Comparison of ENCODE assay signal across 23 cellular contexts in the genomic region with DNA sequence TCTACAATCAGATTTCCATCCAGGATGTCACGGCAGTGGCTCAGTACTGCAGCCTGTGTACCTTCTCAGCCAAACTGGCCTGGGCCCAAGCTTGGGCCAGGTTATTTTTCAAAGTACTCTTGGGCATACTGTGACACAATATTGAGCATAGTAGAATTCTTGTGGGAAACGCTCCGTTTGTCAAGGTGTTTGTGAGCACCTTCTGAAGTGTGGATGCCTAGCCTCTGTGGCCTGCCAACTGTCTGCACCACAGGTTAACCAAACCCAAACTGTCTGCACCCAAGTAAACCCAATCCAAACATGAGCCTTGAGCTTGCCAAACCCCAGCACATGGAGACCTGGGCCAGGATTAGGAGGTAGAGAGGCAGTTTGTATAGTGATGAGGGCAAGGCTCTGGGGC. TPM values are rescaled to one million over a fixed set of nuclear protein-coding genes. Genes with fewer than 3 reads are reported as not detected.
DNase-seq lines count a peak whose midpoint lies in the region; ATAC-seq and TF ChIP-seq lines count a peak whose summit lies in the region.
"Had no signal": no experiment of that assay in that cellular context is flagged by ENCODE, and none has a peak within 500 bp of the region (broad histone marks: within the 10 kb centered on the region; RNA-seq: fewer than 3 reads in every experiment).

No MANE protein-coding gene starts in this region.

- H3K9me3 ChIP-seq in right atrium auricular region = no peaks in the 10 kb centered on the region
- H3K9me3 ChIP-seq in lower lobe of right lung = no peaks in the 10 kb centered on the region
- no peaks in the 10 kb centered on the region for H3K9me3 ChIP-seq in upper lobe of right lung
- H3K9me3 ChIP-seq in Peyer's patch = no peaks in the 10 kb centered on the region

- DNase-seq in left ventricle myocardium superior (no peak), right atrium auricular region (ENCODE audit: low spot score) (no peak), lower lobe of right lung (peak; percentile 57), upper lobe of right lung (peak; percentile 68), Peyer's patch (no peak)
- no peak for DNase-seq in activated CD4-positive, CD25-positive, alpha-beta regulatory T cell (lab: John Stamatoyannopoulos, UW)
- no peak for DNase-seq in T-helper 2 cell treated with Interferon-gamma antibody and Interleukin-4, amounts not matched to agents 5 μg/mL and 100 μg/mL, for 36 hours (ENCODE audit: low spot score)
- DNase-seq: AML-193; CD8-positive, alpha-beta memory T cell; EL; KBM-7; MM.1S; NCI-H1048; NCI-H1417 treated with DMSO at 0.1 percent for 48 hours; NCI-H187; NCI-H510A treated with DMSO at 0.1 percent for 48 hours; NCI-H748 treated with DMSO at 0.1 percent for 48 hours; PC-9 had no signal

- no peaks in the 10 kb centered on the region for H3K4me1 Mint-ChIP-seq in T-helper 2 cell treated with Interferon-gamma antibody and Interleukin-4, amounts not matched to agents 5 μg/mL and 100 μg/mL, for 36 hours (ENCODE audit: low read depth)
- H3K4me1 Mint-ChIP-seq: CD8-positive, alpha-beta memory T cell had no signal

- ATAC-seq in left ventricle myocardium superior = peak; percentile 31
- peak; percentile 72 to 77 for ATAC-seq in lower lobe of right lung
- ATAC-seq in upper lobe of right lung = peak; percentile 72
- ATAC-seq: HCT116 had no signal

- H3K4me1 ChIP-seq in right atrium auricular region (peaks cover 0 to 67% of the 10 kb centered on the region in 2 donors), lower lobe of right lung (peaks cover 63% of the 10 kb centered on the region), upper lobe of right lung (peaks cover 25% of the 10 kb centered on the region), Peyer's patch (no peaks in the 10 kb centered on the region)

- no peak overlapping the region for H3K4me3 ChIP-seq in right atrium auricular region
- no peak overlapping the region for H3K4me3 ChIP-seq in lower lobe of right lung
- H3K4me3 ChIP-seq in upper lobe of right lung = no peak overlapping the region
- no peak overlapping the region for H3K4me3 ChIP-seq in Peyer's patch
- H3K4me3 ChIP-seq: PC-9 had no signal

- H3K27ac ChIP-seq in right atrium auricular region (peak overlapping the region in 1 of 2 donors; percentile 42), cingulate gyrus (ENCODE audit: low read depth, low read length) (peak overlapping the region; percentile 57), lower lobe of right lung (peak overlapping the region; percentile 8), upper lobe of right lung (no peak overlapping the region), Peyer's patch (no peak overlapping the region)
- H3K27ac ChIP-seq: C4-2B, HL-60, PC-9, RWPE1 had no signal

- no peaks in the 10 kb centered on the region for H3K9me3 Mint-ChIP-seq in T-helper 2 cell treated with Interferon-gamma antibody and Interleukin-4, amounts not matched to agents 5 μg/mL and 100 μg/mL, for 36 hours
- H3K9me3 Mint-ChIP-seq: CD8-positive, alpha-beta memory T cell had no signal

- no peak for TF ChIP-seq POLR2A in Peyer's patch (IDR thresholded peaks at IDR 0.05)

- TF ChIP-seq CTCF in right atrium auricular region (IDR thresholded peaks at IDR 0.05) (no peak), lower lobe of right lung (IDR thresholded peaks at IDR 0.05) (no peak), upper lobe of right lung (IDR thresholded peaks at IDR 0.05) (no peak), Peyer's patch (IDR thresholded peaks at IDR 0.05) (no peak)

- intact Hi-C loops in left ventricle myocardium superior (cut with micrococcal nuclease) (no loop called here), lower lobe of right lung (cut with DNase I) (no loop called here), upper lobe of right lung (cut with DNase I) (no loop called here)

- no peaks in the 10 kb centered on the region for H3K36me3 Mint-ChIP-seq in T-helper 2 cell treated with Interferon-gamma antibody and Interleukin-4, amounts not matched to agents 5 μg/mL and 100 μg/mL, for 36 hours (ENCODE audit: low read depth)
- H3K36me3 Mint-ChIP-seq: CD8-positive, alpha-beta memory T cell had no signal

- H3K27ac Mint-ChIP-seq in T-helper 2 cell treated with Interferon-gamma antibody and Interleukin-4, amounts not matched to agents 5 μg/mL and 100 μg/mL, for 36 hours = no peak overlapping the region
- H3K27ac Mint-ChIP-seq: CD8-positive, alpha-beta memory T cell had no signal

- H3K27me3 ChIP-seq in right atrium auricular region (no peaks in the 10 kb centered on the region), lower lobe of right lung (ENCODE audit: low read depth) (no peaks in the 10 kb centered on the region), upper lobe of right lung (no peaks in the 10 kb centered on the region), Peyer's patch (no peaks in the 10 kb centered on the region)

- no peak overlapping the region for H3K4me3 Mint-ChIP-seq in T-helper 2 cell treated with Interferon-gamma antibody and Interleukin-4, amounts not matched to agents 5 μg/mL and 100 μg/mL, for 36 hours
- H3K4me3 Mint-ChIP-seq: CD8-positive, alpha-beta memory T cell had no signal

- H3K27me3 Mint-ChIP-seq in T-helper 2 cell treated with Interferon-gamma antibody and Interleukin-4, amounts not matched to agents 5 μg/mL and 100 μg/mL, for 36 hours (ENCODE audit: low read depth) = peaks cover 7% of the 10 kb centered on the region

- H3K36me3 ChIP-seq in right atrium auricular region = no peaks in the 10 kb centered on the region
- no peaks in the 10 kb centered on the region for H3K36me3 ChIP-seq in lower lobe of right lung
- H3K36me3 ChIP-seq in upper lobe of right lung = no peaks in the 10 kb centered on the region
- no peaks in the 10 kb centered on the region for H3K36me3 ChIP-seq in Peyer's patch

RNA-seq across cellular contexts. Expression of gene CTDSPL, which starts 25.4 kb away (rescaled TPM):
- total RNA-seq in left ventricle myocardium superior = 53.8 TPM
- 10 to 100 TPM; 35.1 to 58.4 TPM for total RNA-seq in right atrium auricular region
- 60.3 TPM for total RNA-seq in lower lobe of right lung
- total RNA-seq in upper lobe of right lung = 78.6 TPM
- 10 to 100 TPM; 36.3 to 42.3 (median 38.4) TPM for total RNA-seq in Peyer's patch

Comparison
In these comparisons a context has a peak if more than half of its experiments do, and no peak if none do; other contexts are left out.
1. DNase-seq: peak in lower lobe of right lung (single experiment) and upper lobe of right lung (single experiment); none in left ventricle myocardium superior (single experiment), right atrium auricular region (single experiment), Peyer's patch (0 of 3), activated CD4-positive, CD25-positive, alpha-beta regulatory T cell (0 of 4) and T-helper 2 cell treated with Interferon-gamma antibody and Interleukin-4, amounts not matched to agents 5 μg/mL and 100 μg/mL, for 36 hours (single experiment).
2. H3K27ac ChIP-seq: peak in cingulate gyrus (single experiment) and lower lobe of right lung (single experiment); none in upper lobe of right lung (single experiment) and Peyer's patch (0 of 4).
3. Peak in every context shown above with its lines, with median percentiles within 50 percentile points of each other: ATAC-seq.